In the genomic region with DNA sequence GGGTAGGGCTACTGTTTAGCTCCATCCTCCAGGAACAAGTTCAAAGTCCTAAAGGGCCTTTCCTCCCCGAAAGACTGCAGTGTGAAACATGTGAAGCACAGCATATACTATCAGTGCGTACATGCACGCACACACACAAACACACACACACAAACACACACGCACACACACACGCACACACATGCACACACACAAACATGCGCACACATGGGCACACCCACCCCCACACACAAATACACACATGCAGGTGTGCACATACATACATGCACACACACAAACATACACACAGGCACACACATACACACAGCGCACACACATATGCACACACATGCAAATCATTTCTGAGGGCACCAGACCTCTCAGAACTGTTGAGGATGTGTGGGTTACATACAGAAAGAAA, we compare ENCODE assay signal across 1 cellular context.
TF ChIP-seq lines count a peak whose summit lies in the region.

No MANE protein-coding gene starts in this region.

TF ChIP-seq in H1, 55 proteins besides CTCF, POLR2A, EP300 and RAD21:
- no peak for TF ChIP-seq TEAD4 (IDR thresholded peaks at IDR 0.05; ENCODE audit: low read depth, low read length)
- no peak for TF ChIP-seq SRF (IDR thresholded peaks at IDR 0.05; ENCODE audit: low read depth, low read length)
- TF ChIP-seq POU5F1 (IDR thresholded peaks at IDR 0.05; ENCODE audit: low read depth, low read length): no peak
- no peak for TF ChIP-seq CHD2 (IDR thresholded peaks at IDR 0.05; ENCODE audit: low read length)
